Comparison of ENCODE assay signal across 29 cellular contexts in genomic region chr2:200975672-200976071, GRCh38.
"Had no signal": no experiment of that assay in that cellular context is flagged by ENCODE, and none has a peak within 500 bp of the region (broad histone marks: within the 10 kb centered on the region; RNA-seq: fewer than 3 reads in every experiment).

No MANE protein-coding gene starts in this region.

- H3K27ac ChIP-seq: adrenal gland, Peyer's patch, RWPE1, SJCRH30 had no signal

- H3K4me1 ChIP-seq: adrenal gland, Peyer's patch, SJCRH30 had no signal

- H3K4me3 ChIP-seq: adrenal gland, Peyer's patch, SJCRH30 had no signal

- H3K27ac Mint-ChIP-seq: activated CD8-positive, alpha-beta T cell treated with anti-CD3 and anti-CD28 coated beads for 36 hours; activated T-helper 1 cell treated with anti-CD3 and anti-CD28 coated beads, Interleukin-12 subunit alpha, Interleukin-12 subunit beta, Interleukin-2, Interleukin-4 antibody, amounts not matched to agents 30 ng/mL and 10 ng/mL and 1 ng/mL, durations not matched to agents 14 hours and 24 hours and 36 hours; T-helper 2 cell treated with Interferon-gamma antibody and Interleukin-4, amounts not matched to agents 5 μg/mL and 100 μg/mL, for 36 hours had no signal

- DNase-seq: activated CD4-positive, alpha-beta T cell treated with anti-CD3 and anti-CD28 coated beads for 1 hour; activated CD4-positive, alpha-beta T cell treated with anti-CD3 and anti-CD28 coated beads, Interleukin-2, amount 50 U/mL, for 1 hour; activated CD8-positive, alpha-beta memory T cell treated with anti-CD3 and anti-CD28 coated beads, Interleukin-2, amount 50 U/mL, for 4 hours; activated CD8-positive, alpha-beta T cell treated with anti-CD3 and anti-CD28 coated beads for 36 hours; activated effector memory CD4-positive, alpha-beta T cell treated with anti-CD3 and anti-CD28 coated beads, Interleukin-2, amount 50 U/mL, for 16 hours; activated naive CD4-positive, alpha-beta T cell treated with Interleukin-2 at 50 U/mL for 16 hours; adrenal gland; anterior cingulate cortex; cerebellar nuclear complex; Kasumi-1; KBM-7; NCI-H1048; NCI-H146; NCI-H187 treated with DMSO at 0.1 percent for 48 hours; NCI-H2081 treated with DMSO at 0.1 percent for 48 hours; NCI-H2171; NCI-H2227 treated with DMSO at 0.1 percent for 48 hours; NCI-H526 treated with DMSO at 0.1 percent for 48 hours; NCI-H82; OCI-M1; Peyer's patch; Right ventricle myocardium superior; SJCRH30; SK-N-SH; T-helper 1 cell had no signal

- H3K9me3 ChIP-seq: adrenal gland, Peyer's patch, SJCRH30, SK-N-SH had no signal

- ATAC-seq: activated CD8-positive, alpha-beta T cell treated with anti-CD3 and anti-CD28 coated beads for 36 hours had no signal

- H3K4me3 Mint-ChIP-seq: activated CD8-positive, alpha-beta T cell treated with anti-CD3 and anti-CD28 coated beads for 36 hours; activated T-helper 1 cell treated with anti-CD3 and anti-CD28 coated beads, Interleukin-12 subunit alpha, Interleukin-12 subunit beta, Interleukin-2, Interleukin-4 antibody, amounts not matched to agents 30 ng/mL and 10 ng/mL and 1 ng/mL, durations not matched to agents 14 hours and 24 hours and 36 hours; T-helper 2 cell treated with Interferon-gamma antibody and Interleukin-4, amounts not matched to agents 5 μg/mL and 100 μg/mL, for 36 hours had no signal

- H3K9me3 Mint-ChIP-seq: activated CD8-positive, alpha-beta T cell treated with anti-CD3 and anti-CD28 coated beads for 36 hours; activated naive CD4-positive, alpha-beta T cell treated with anti-CD3 and anti-CD28 coated beads, Interleukin-2, amount 50 U/mL, for 72 hours; activated T-helper 1 cell treated with anti-CD3 and anti-CD28 coated beads, Interleukin-12 subunit alpha, Interleukin-12 subunit beta, Interleukin-2, Interleukin-4 antibody, amounts not matched to agents 30 ng/mL and 10 ng/mL and 1 ng/mL, durations not matched to agents 14 hours and 24 hours and 36 hours; T-helper 2 cell treated with Interferon-gamma antibody and Interleukin-4, amounts not matched to agents 5 μg/mL and 100 μg/mL, for 36 hours had no signal

- H3K4me2 ChIP-seq: SK-N-SH had no signal

- H3K27me3 Mint-ChIP-seq: activated CD8-positive, alpha-beta T cell treated with anti-CD3 and anti-CD28 coated beads for 36 hours had no signal
